Comparison of ENCODE assay signal across 17 cellular contexts in the genomic region with DNA sequence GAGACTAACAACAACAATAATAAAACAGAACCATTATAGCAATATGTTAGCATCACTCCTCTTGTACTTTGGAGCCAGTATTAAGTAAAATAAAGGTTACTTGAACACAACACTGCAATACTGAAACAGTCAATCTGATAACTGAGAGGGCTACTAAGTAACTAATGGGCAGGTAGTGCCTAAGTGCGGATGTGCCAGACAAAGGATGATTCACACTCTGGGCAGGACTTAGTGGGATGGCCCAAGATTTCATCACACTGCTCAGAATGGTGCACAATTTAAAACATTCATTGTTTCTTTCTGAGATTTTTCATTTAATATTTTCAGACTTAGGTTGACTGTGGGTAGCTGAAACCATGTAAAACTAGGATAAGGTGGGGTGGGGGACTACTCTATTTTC.
DNase-seq lines count a peak whose midpoint lies in the region; ATAC-seq and TF ChIP-seq lines count a peak whose summit lies in the region.
"Had no signal": no experiment of that assay in that cellular context is flagged by ENCODE, and none has a peak within 500 bp of the region (broad histone marks: within the 10 kb centered on the region; RNA-seq: fewer than 3 reads in every experiment).

No MANE protein-coding gene starts in this region.

- H3K36me3 Mint-ChIP-seq in T-helper 17 cell (ENCODE audit: low read depth): no peaks in the 10 kb centered on the region

- H3K4me2 ChIP-seq in HCT116 (ENCODE audit: low read length) (no peak overlapping the region), PC-3 (ENCODE audit: low read length) (no peak overlapping the region)
- H3K4me2 ChIP-seq: BLaER1 treated with 17β-estradiol and CSF1 and Interleukin-3, amounts not matched to agents 10 nM and 100 nM; GM23338 had no signal

- H2AFZ ChIP-seq in HCT116 (ENCODE audit: low read depth, low read length, poor library complexity, severe bottlenecking) (no peak overlapping the region), PC-3 (ENCODE audit: low read length) (no peak overlapping the region)
- H2AFZ ChIP-seq: GM23338 had no signal

- H3F3A ChIP-seq in PC-3 (ENCODE audit: low read length, unreplicated experiment): no peaks in the 10 kb centered on the region

- no peak overlapping the region for H3K9ac ChIP-seq in HCT116 (ENCODE audit: low read length)
- H3K9ac ChIP-seq in PC-3 (ENCODE audit: low read length): no peak overlapping the region
- H3K9ac ChIP-seq: BLaER1 treated with 17β-estradiol and CSF1 and Interleukin-3, amounts not matched to agents 10 nM and 100 nM had no signal

- no peak overlapping the region for H3K27ac Mint-ChIP-seq in T-helper 17 cell
- H3K27ac Mint-ChIP-seq: GM23338 had no signal

- intact Hi-C loops in HCT116 (cut with micrococcal nuclease): no loop called here
- intact Hi-C loops in PC-3 (cut with micrococcal nuclease): no loop called here

- no peak for TF ChIP-seq POLR2A in HCT116 (IDR thresholded peaks at IDR 0.05; ENCODE audit: borderline replicate concordance, extremely low read depth, insufficient read depth, insufficient read length)

- peaks cover 25% of the 10 kb centered on the region for H3K27me3 ChIP-seq in HCT116 (ENCODE audit: insufficient read depth, low read length)
- H3K27me3 ChIP-seq in PC-3 (ENCODE audit: low read length): peaks cover 52% of the 10 kb centered on the region
- H3K27me3 ChIP-seq: BLaER1 treated with 17β-estradiol and CSF1 and Interleukin-3, amounts not matched to agents 10 nM and 100 nM; Peyer's patch had no signal

- H4K20me1 ChIP-seq in HCT116 (ENCODE audit: insufficient read depth) (no peaks in the 10 kb centered on the region), PC-3 (ENCODE audit: low read length) (no peaks in the 10 kb centered on the region)
- H4K20me1 ChIP-seq: BLaER1 treated with 17β-estradiol and CSF1 and Interleukin-3, amounts not matched to agents 10 nM and 100 nM had no signal

- no peaks in the 10 kb centered on the region for H3K4me1 Mint-ChIP-seq in T-helper 17 cell

- TF ChIP-seq RAD21 in HCT116 (IDR thresholded peaks at IDR 0.05; ENCODE audit: low read depth): no peak

- H3K27ac ChIP-seq in HCT116 (ENCODE audit: low read depth, low read length) (no peak overlapping the region), PC-3 (ENCODE audit: low read length) (no peak overlapping the region), epithelial cell of prostate (peak overlapping the region; percentile 21)
- H3K27ac ChIP-seq: BLaER1 treated with 17β-estradiol and CSF1 and Interleukin-3, amounts not matched to agents 10 nM and 100 nM; Peyer's patch had no signal

- H3K9me3 ChIP-seq in HCT116 (ENCODE audit: control insufficient read depth in 1 of 2, insufficient read depth in 1 of 2, low read depth in 1 of 2, low read length in 2 of 2) (no peaks in the 10 kb centered on the region), PC-3 (ENCODE audit: low read length) (no peaks in the 10 kb centered on the region), T-helper 17 cell (ENCODE audit: control insufficient read depth, low read length, poor library complexity, severe bottlenecking) (no peaks in the 10 kb centered on the region)
- H3K9me3 ChIP-seq: BLaER1 treated with 17β-estradiol and CSF1 and Interleukin-3, amounts not matched to agents 10 nM and 100 nM; Peyer's patch had no signal

- no peak for TF ChIP-seq CTCF in HCT116 (IDR thresholded peaks at IDR 0.05 in 2 of 3, conservative IDR thresholded peaks at IDR 0.05 in 1 of 3; ENCODE audit: borderline replicate concordance in 1 of 3, insufficient read depth in 1 of 3, low read depth in 2 of 3, low read length in 2 of 3)
- TF ChIP-seq CTCF in PC-3 (conservative IDR thresholded peaks at IDR 0.05; ENCODE audit: low read depth, low read length): no peak

- ATAC-seq in HCT116 (no peak), PC-3 (no peak; the same call in 1 of the 2 replicates), GM19463 (IDR thresholded peaks at IDR 0.05; ENCODE audit: unreplicated experiment) (no peak), T-helper 17 cell (no peak)
- ATAC-seq: GM12878, GM23338 had no signal

- BruUV-seq in HCT116 (replicated peaks; lab: Mats Ljungman, UMichigan) (no TSS peak), PC-3 (replicated peaks; lab: Mats Ljungman, UMichigan) (no TSS peak)

- POLR2A ChIA-PET in HCT116 (lab: Charles Lee): no interaction called here
- POLR2A ChIA-PET in PC-3 (lab: Charles Lee; ENCODE audit: unreplicated experiment): no interaction called here

- no peak overlapping the region for H3K4me3 Mint-ChIP-seq in T-helper 17 cell
- H3K4me3 Mint-ChIP-seq: GM23338 had no signal

- H3K27me3 Mint-ChIP-seq in T-helper 17 cell: peaks cover 21% of the 10 kb centered on the region

- no peaks in the 10 kb centered on the region for H3K79me2 ChIP-seq in HCT116 (ENCODE audit: insufficient read depth, low read length)
- no peaks in the 10 kb centered on the region for H3K79me2 ChIP-seq in PC-3 (ENCODE audit: low read length)

- DNase-seq in HCT116 (ENCODE audit: low read depth, low spot score): no peak
- peak; percentile 55 for DNase-seq in PC-3
- peak; percentile 27 for DNase-seq in epithelial cell of prostate (ENCODE audit: low read depth, low spot score)
- peak; percentile 5 for DNase-seq in kidney glomerular epithelial cell (lab: John Stamatoyannopoulos, UW)
- DNase-seq in NCI-H2196 treated with DMSO at 0.1 percent for 48 hours (lab: John Stamatoyannopoulos, UW; ENCODE audit: unreplicated experiment): no peak
- DNase-seq in T-helper 17 cell: no peak
- DNase-seq: NCI-H1105, NCI-H1694 treated with DMSO at 0.1 percent for 48 hours, NCI-H510A, NCI-H82, Peyer's patch, SIG-M5, SW 1271 had no signal

- no peaks in the 10 kb centered on the region for H3K9me2 ChIP-seq in HCT116 (ENCODE audit: insufficient read depth)
- H3K9me2 ChIP-seq in PC-3 (replicated peaks; ENCODE audit: low read length): no peaks in the 10 kb centered on the region

- RAD21 ChIA-PET in HCT116 (lab: Charles Lee; ENCODE audit: low non-redundant PET in 1 of 2, low total read pairs in 2 of 2, uncharacterized antibody in 2 of 2, unreplicated experiment in 2 of 2): no interaction called here

- H3K36me3 ChIP-seq in HCT116 (ENCODE audit: control insufficient read depth in 1 of 2, insufficient read depth in 2 of 2, low read length in 2 of 2) (no peaks in the 10 kb centered on the region), PC-3 (ENCODE audit: low read depth, low read length) (no peaks in the 10 kb centered on the region)
- H3K36me3 ChIP-seq: BLaER1 treated with 17β-estradiol and CSF1 and Interleukin-3, amounts not matched to agents 10 nM and 100 nM; Peyer's patch had no signal

- H3K4me1 ChIP-seq in HCT116 (ENCODE audit: control insufficient read depth in 1 of 2, insufficient read depth in 2 of 2, low read length in 2 of 2) (no peaks in the 10 kb centered on the region), PC-3 (ENCODE audit: insufficient read depth, low read length) (no peaks in the 10 kb centered on the region)
- H3K4me1 ChIP-seq: BLaER1 treated with 17β-estradiol and CSF1 and Interleukin-3, amounts not matched to agents 10 nM and 100 nM; Peyer's patch had no signal

- CTCF ChIA-PET in HCT116 (lab: Charles Lee): no interaction called here
- CTCF ChIA-PET in PC-3 (lab: Charles Lee): no interaction called here

- H3K4me3 ChIP-seq in HCT116 (replicated peaks in 1 of 2; ENCODE audit: low read depth in 1 of 2, low read length in 2 of 2) (no peak overlapping the region), PC-3 (ENCODE audit: low read length) (no peak overlapping the region)
- H3K4me3 ChIP-seq: BLaER1 treated with 17β-estradiol and CSF1 and Interleukin-3, amounts not matched to agents 10 nM and 100 nM; GM12878; GM23338; Peyer's patch had no signal

TF ChIP-seq in HCT116, 20 proteins besides CTCF, POLR2A, EP300 and RAD21:
- TF ChIP-seq YY1 (IDR thresholded peaks at IDR 0.05; ENCODE audit: extremely low read depth, insufficient replicate concordance, low read depth, low read length) (no peak), CEBPB (IDR thresholded peaks at IDR 0.05; ENCODE audit: low read depth) (peak; percentile 38; the same call in 1 of the 2 replicates)
TF ChIP-seq in HCT116: peak in this region for 1.

Comparison
In these comparisons a context has a peak if more than half of its experiments do, and no peak if none do; other contexts are left out.
1. DNase-seq: peak in PC-3 (single experiment), epithelial cell of prostate (single experiment) and kidney glomerular epithelial cell (single experiment); none in HCT116 (single experiment), NCI-H2196 treated with DMSO at 0.1 percent for 48 hours (single experiment) and T-helper 17 cell (0 of 3).